Comparison of ENCODE assay signal across 20 cellular contexts in genomic region chr3:39097716-39098472, GRCh38. TPM values are rescaled to one million over a fixed set of nuclear protein-coding genes. Genes with fewer than 3 reads are reported as not detected.
DNase-seq lines count a peak whose midpoint lies in the region; ATAC-seq, FAIRE-seq and TF ChIP-seq lines count a peak whose summit lies in the region.
"Had no signal": no experiment of that assay in that cellular context is flagged by ENCODE, and none has a peak within 500 bp of the region (broad histone marks: within the 10 kb centered on the region; RNA-seq: fewer than 3 reads in every experiment).

No MANE protein-coding gene starts in this region.

- DNase-seq in AG10803 (ENCODE audit: low read depth) (peak; percentile 23), GM12891 (ENCODE audit: insufficient read length, low spot score) (no peak), osteocyte (ENCODE audit: extremely low spot score, unreplicated experiment) (peak; percentile 73), tibial nerve (ENCODE audit: low spot score in 2 of 2) (no peak), NAMALWA (ENCODE audit: low spot score) (no peak)
- DNase-seq: activated CD4-positive, CD25-positive, alpha-beta regulatory T cell; activated CD8-positive, alpha-beta memory T cell treated with anti-CD3 and anti-CD28 coated beads, Interleukin-2, amount 10 ng/mL, durations not matched to agents 7 days and 5 days; COR-L47; cortex of kidney; IMR-90; mesendoderm had no signal

- no peak for TF ChIP-seq EP300 in tibial nerve (IDR thresholded peaks at IDR 0.05)

- peak overlapping the region; percentile 38 for H3K27ac Mint-ChIP-seq in osteocyte (ENCODE audit: unreplicated experiment)
- H3K27ac Mint-ChIP-seq: activated CD8-positive, alpha-beta memory T cell treated with anti-CD3 and anti-CD28 coated beads, Interleukin-2, amount 10 ng/mL, durations not matched to agents 7 days and 5 days; natural killer cell treated with Interleukin-12 subunit alpha and Interleukin-12 subunit beta and Interleukin-15 and Interleukin-18, amount 100 ng/mL, for 72 hours had no signal

- TF ChIP-seq POLR2A in GM12891 (IDR thresholded peaks at IDR 0.05; ENCODE audit: low read depth, low read length) (0 out of 2 replicates have a peak, but pooled peaks have one; percentile 26), tibial nerve (IDR thresholded peaks at IDR 0.05) (no peak)

- H3K27ac ChIP-seq in cingulate gyrus (ENCODE audit: low read depth, low read length) (peak overlapping the region; percentile 80), tibial nerve (peak overlapping the region in 2 of 4 donors; percentile 32 to 62)
- H3K27ac ChIP-seq: HL-60, prostate gland, SJSA1 had no signal

- FAIRE-seq in GM12891 (lab: Jason Lieb, UNC), result no peak
- FAIRE-seq: endothelial cell of umbilical vein, GM18507 had no signal

- TF ChIP-seq CTCF in AG10803 (conservative IDR thresholded peaks at IDR 0.05; ENCODE audit: low read length), result no peak
- no peak for TF ChIP-seq CTCF in osteocyte (IDR thresholded peaks at IDR 0.05)
- no peak for TF ChIP-seq CTCF in tibial nerve (IDR thresholded peaks at IDR 0.05)

- no peaks in the 10 kb centered on the region for H3K27me3 Mint-ChIP-seq in osteocyte (ENCODE audit: unreplicated experiment)
- H3K27me3 Mint-ChIP-seq: activated CD8-positive, alpha-beta memory T cell treated with anti-CD3 and anti-CD28 coated beads, Interleukin-2, amount 10 ng/mL, durations not matched to agents 7 days and 5 days; natural killer cell treated with Interleukin-12 subunit alpha and Interleukin-12 subunit beta and Interleukin-15 and Interleukin-18, amount 100 ng/mL, for 72 hours had no signal

- no peaks in the 10 kb centered on the region for H3K9me3 ChIP-seq in tibial nerve
- H3K9me3 ChIP-seq: prostate gland, SJSA1 had no signal

- peaks cover 0 to 92% (median 0%) of the 10 kb centered on the region in 3 donors for H3K36me3 ChIP-seq in tibial nerve

- no peak for ATAC-seq in HG02973 (IDR thresholded peaks at IDR 0.05; ENCODE audit: unreplicated experiment)
- ATAC-seq: activated CD8-positive, alpha-beta memory T cell treated with anti-CD3 and anti-CD28 coated beads, Interleukin-2, amount 10 ng/mL, durations not matched to agents 7 days and 5 days had no signal

- no peaks in the 10 kb centered on the region for H3K9me3 Mint-ChIP-seq in osteocyte (ENCODE audit: unreplicated experiment)
- H3K9me3 Mint-ChIP-seq: natural killer cell treated with Interleukin-12 subunit alpha and Interleukin-12 subunit beta and Interleukin-15 and Interleukin-18, amount 100 ng/mL, for 72 hours had no signal

- peaks cover 27% of the 10 kb centered on the region for H3K36me3 Mint-ChIP-seq in osteocyte (ENCODE audit: unreplicated experiment)

- no peak overlapping the region for H3K4me3 ChIP-seq in AG10803 (ENCODE audit: low read length)
- no peak overlapping the region for H3K4me3 ChIP-seq in tibial nerve
- H3K4me3 ChIP-seq: prostate gland, SJSA1, skin epidermis had no signal

- no peaks in the 10 kb centered on the region for H3K27me3 ChIP-seq in tibial nerve
- H3K27me3 ChIP-seq: SJSA1 had no signal

- no peak overlapping the region for H3K4me3 Mint-ChIP-seq in osteocyte (ENCODE audit: unreplicated experiment)
- H3K4me3 Mint-ChIP-seq: activated CD8-positive, alpha-beta memory T cell treated with anti-CD3 and anti-CD28 coated beads, Interleukin-2, amount 10 ng/mL, durations not matched to agents 7 days and 5 days; natural killer cell treated with Interleukin-12 subunit alpha and Interleukin-12 subunit beta and Interleukin-15 and Interleukin-18, amount 100 ng/mL, for 72 hours had no signal

- peaks cover 19% of the 10 kb centered on the region for H3K4me1 Mint-ChIP-seq in osteocyte (ENCODE audit: unreplicated experiment)

- H3K4me1 ChIP-seq in tibial nerve, result peaks cover 0 to 36% (median 2%) of the 10 kb centered on the region in 4 donors
- H3K4me1 ChIP-seq: SJSA1 had no signal

- 65 to 76% methylated on average over 7 to 8 of the region's 8 CpGs for WGBS in tibial nerve, 2 donors

TF ChIP-seq in GM12891, 5 proteins besides CTCF, POLR2A, EP300 and RAD21:
- no peak for TF ChIP-seq POU2F2 (IDR thresholded peaks at IDR 0.05; ENCODE audit: low read depth, low read length)
- no peak for TF ChIP-seq POLR2AphosphoS5 (IDR thresholded peaks at IDR 0.05; ENCODE audit: low read depth, low read length)
- TF ChIP-seq SPI1 (IDR thresholded peaks at IDR 0.05; ENCODE audit: low read depth, low read length), result no peak
- no peak for TF ChIP-seq PAX5 (IDR thresholded peaks at IDR 0.05; ENCODE audit: insufficient read depth, low read length, severe bottlenecking)
- TF ChIP-seq TAF1 (IDR thresholded peaks at IDR 0.05; ENCODE audit: low read depth, low read length), result no peak
TF ChIP-seq in GM12891: peak in this region for 0.

RNA-seq across cellular contexts. Expression of gene GORASP1, which starts 9.5 kb away (rescaled TPM):
- 18.7 TPM for polyA plus RNA-seq in GM12891 (2012; ENCODE audit: low read depth, missing spikeins)
- total RNA-seq in osteocyte (54.3 and 62.1 TPM in 2 replicates), tibial nerve (10 to 100 TPM; 45.8 to 72.9 (median 61.9) TPM)

RNA-seq across cellular contexts. Expression of gene TTC21A, which starts 9.6 kb away (rescaled TPM):
- 1.9 TPM for polyA plus RNA-seq in GM12891 (2012; ENCODE audit: low read depth, missing spikeins)
- total RNA-seq in osteocyte, result 8.7 and 10.3 TPM in 2 replicates
- total RNA-seq in tibial nerve, result 10 to 100 TPM; 11.5 to 21.6 (median 12.8) TPM

RNA-seq across cellular contexts. Expression of gene WDR48, which starts 46.1 kb away (rescaled TPM):
- polyA plus RNA-seq in GM12891 (2012; ENCODE audit: low read depth, missing spikeins), result 16.7 TPM
- total RNA-seq in osteocyte, result 44.5 and 45.4 TPM in 2 replicates
- 10 to 100 TPM; 25.2 to 42.6 (median 36.5) TPM for total RNA-seq in tibial nerve

RNA-seq across cellular contexts. Expression of gene SCN11A, which starts 46.1 kb away (rescaled TPM):
- 0.04 TPM for polyA plus RNA-seq in GM12891 (2012; ENCODE audit: low read depth, missing spikeins)
- total RNA-seq in osteocyte, result 0.08 and 0.18 TPM in 2 replicates
- total RNA-seq in tibial nerve, result under 1 TPM; 0.21 to 0.98 (median 0.59) TPM
- total RNA-seq: SJSA1 had no signal

RNA-seq across cellular contexts. Expression of gene CSRNP1, which starts 55.5 kb away (rescaled TPM):
- 20.2 TPM for polyA plus RNA-seq in GM12891 (2012; ENCODE audit: low read depth, missing spikeins)
- total RNA-seq in osteocyte (12.8 and 15.1 TPM in 2 replicates), tibial nerve (10 to 100 TPM; 48.3 to 72.8 (median 66.0) TPM)

Comparison
In these comparisons a context has a peak if more than half of its experiments do, and no peak if none do; other contexts are left out.
1. DNase-seq: peak in AG10803 (single experiment) and osteocyte (single experiment); none in GM12891 (single experiment), tibial nerve (0 of 2) and NAMALWA (single experiment).